Comparison of ENCODE assay signal across 10 cellular contexts in the genomic region with DNA sequence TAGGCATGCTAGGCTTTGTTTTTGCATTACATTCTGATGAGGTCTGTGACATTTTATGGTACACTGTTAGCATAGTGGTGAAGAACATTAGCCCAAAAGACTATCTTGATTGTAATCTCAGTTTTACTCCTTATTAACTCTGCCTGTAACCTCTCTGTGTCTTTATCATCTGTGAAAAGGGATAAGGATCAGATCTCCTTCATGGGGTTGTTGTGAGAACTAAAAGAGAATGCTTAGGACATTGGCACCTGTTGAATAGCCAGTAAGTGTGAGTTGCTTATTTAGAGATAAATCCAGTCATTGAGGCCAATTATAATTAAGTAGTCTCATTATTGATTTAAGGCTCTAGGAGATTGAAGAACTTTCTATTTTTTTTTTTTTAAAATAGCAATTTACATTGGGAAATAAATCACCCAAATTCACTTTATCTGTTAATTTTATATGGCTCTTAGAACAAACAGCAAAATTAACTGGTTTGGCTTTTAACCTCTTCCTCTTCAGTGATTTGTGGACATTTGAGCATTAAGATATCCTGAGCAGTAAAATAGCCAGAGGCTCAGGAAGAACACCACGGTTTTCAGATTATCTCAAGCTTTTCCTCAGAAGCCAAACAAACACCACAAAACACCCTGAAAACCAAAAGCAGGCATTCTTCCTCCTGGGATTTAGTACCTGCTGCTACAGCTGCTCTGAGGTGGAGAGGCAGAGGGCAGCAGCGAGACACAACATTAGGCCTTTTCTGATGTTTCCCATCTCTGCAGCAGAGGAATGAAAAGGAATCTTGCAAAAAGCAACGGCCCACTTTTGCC.
A peak's percentile ranks its signal among the peaks of the same experiment; 100 is the strongest.
DNase-seq lines count a peak whose midpoint lies in the region; ATAC-seq, FAIRE-seq and TF ChIP-seq lines count a peak whose summit lies in the region.
"Had no signal": no experiment of that assay in that cellular context is flagged by ENCODE, and none has a peak within 500 bp of the region (broad histone marks: within the 10 kb centered on the region; RNA-seq: fewer than 3 reads in every experiment).

No MANE protein-coding gene starts in this region.

- no peak overlapping the region for H3K23ac ChIP-seq in mesenchymal stem cell (ENCODE audit: low read length in 2 of 2)

- H2BK12ac ChIP-seq in mesenchymal stem cell (ENCODE audit: low read length in 2 of 2) = no peak overlapping the region

- H3K4me2 ChIP-seq in DND-41 (ENCODE audit: insufficient read depth, low read length) (no peak overlapping the region), mesenchymal stem cell (ENCODE audit: low read length, poor library complexity, severe bottlenecking) (no peak overlapping the region)

- H3K18ac ChIP-seq in mesenchymal stem cell (ENCODE audit: low read depth in 1 of 2, low read length in 2 of 2) = no peak overlapping the region

- TF ChIP-seq CTCF in DND-41 (IDR thresholded peaks at IDR 0.05; ENCODE audit: borderline replicate concordance, extremely low read depth, low read length, poor library complexity, severe bottlenecking) (peak; percentile 39), body of pancreas (IDR thresholded peaks at IDR 0.05) (peak in 6 of 7 experiments; percentile 13 to 45 (median 39))

- H4K20me1 ChIP-seq in DND-41 (ENCODE audit: insufficient read depth, low read length) = no peaks in the 10 kb centered on the region

- H2AFZ ChIP-seq in DND-41 (ENCODE audit: low read depth, low read length) (no peak overlapping the region), mesenchymal stem cell (ENCODE audit: low read depth, low read length) (no peak overlapping the region)

- no peaks in the 10 kb centered on the region for H3K36me3 ChIP-seq in DND-41 (ENCODE audit: insufficient read depth, low read length)
- no peaks in the 10 kb centered on the region for H3K36me3 ChIP-seq in body of pancreas (replicated peaks in 1 of 2; ENCODE audit: insufficient read depth in 1 of 2, low read depth in 2 of 2)
- H3K36me3 ChIP-seq in mesenchymal stem cell (ENCODE audit: control insufficient read depth in 1 of 2, insufficient read depth in 2 of 2, low read depth in 1 of 2, low read length in 2 of 2) = peaks cover 5 to 70% of the 10 kb centered on the region in 2 experiments
- H3K36me3 ChIP-seq: thoracic aorta had no signal

- ATAC-seq in DND-41 (ENCODE audit: insufficient read depth, low read depth) (no peak), body of pancreas (no peak), HG02678 (IDR thresholded peaks at IDR 0.05; ENCODE audit: unreplicated experiment) (no peak)
- ATAC-seq: K562 had no signal

- no peak overlapping the region for H3K14ac ChIP-seq in mesenchymal stem cell (ENCODE audit: low read length in 2 of 2)

- H3K4me3 ChIP-seq in DND-41 (ENCODE audit: low read depth in 1 of 2, low read length in 2 of 2) = no peak overlapping the region
- no peak overlapping the region for H3K4me3 ChIP-seq in body of pancreas
- H3K4me3 ChIP-seq in mesenchymal stem cell (ENCODE audit: insufficient read depth in 1 of 2, low read depth in 1 of 2, low read length in 2 of 2) = no peak overlapping the region
- H3K4me3 ChIP-seq: K562, thoracic aorta had no signal

- H3K4me1 ChIP-seq in DND-41 (ENCODE audit: insufficient read depth, low read length) = no peaks in the 10 kb centered on the region
- H3K4me1 ChIP-seq in body of pancreas = no peaks in the 10 kb centered on the region
- peaks cover 4% of the 10 kb centered on the region for H3K4me1 ChIP-seq in mesenchymal stem cell (ENCODE audit: control insufficient read depth, insufficient read depth, low read depth, low read length)

- TF ChIP-seq POLR2A in body of pancreas (IDR thresholded peaks at IDR 0.05) (no peak), H54 (IDR thresholded peaks at IDR 0.05; ENCODE audit: low read depth, low read length) (no peak)

- H3K79me2 ChIP-seq in DND-41 (ENCODE audit: insufficient read depth, low read length) = no peaks in the 10 kb centered on the region

- H4K91ac ChIP-seq in mesenchymal stem cell (ENCODE audit: low read length) = no peak overlapping the region

- no peak overlapping the region for H2BK120ac ChIP-seq in mesenchymal stem cell (ENCODE audit: low read depth, low read length)

- no peak overlapping the region for H3K4ac ChIP-seq in mesenchymal stem cell (ENCODE audit: low read depth in 1 of 2, low read length in 2 of 2)

- H2BK5ac ChIP-seq in mesenchymal stem cell (ENCODE audit: low read depth, low read length, poor library complexity, severe bottlenecking) = no peak overlapping the region

- no peak overlapping the region for H4K8ac ChIP-seq in mesenchymal stem cell (ENCODE audit: low read length)

- H3K27ac ChIP-seq in DND-41 (ENCODE audit: low read length) (no peak overlapping the region), body of pancreas (no peak overlapping the region), mesenchymal stem cell (ENCODE audit: low read length, poor library complexity, severe bottlenecking) (no peak overlapping the region)
- H3K27ac ChIP-seq: thoracic aorta had no signal

- FAIRE-seq in H54 (lab: Jason Lieb, UNC) = no peak
- FAIRE-seq: K562 had no signal

- H3K9me3 ChIP-seq in DND-41 (ENCODE audit: insufficient read depth, low read length, severe bottlenecking) = no peaks in the 10 kb centered on the region
- no peaks in the 10 kb centered on the region for H3K9me3 ChIP-seq in body of pancreas
- no peaks in the 10 kb centered on the region for H3K9me3 ChIP-seq in mesenchymal stem cell (ENCODE audit: control insufficient read depth, low read length)
- H3K9me3 ChIP-seq: thoracic aorta had no signal

- DNase-seq in DND-41 (no peak), HuH-7.5 (ENCODE audit: low spot score) (peak; percentile 14), body of pancreas (peak; percentile 30 to 50 (median 32)), mesenchymal stem cell (peak; percentile 24), NCI-H2196 (lab: John Stamatoyannopoulos, UW; ENCODE audit: unreplicated experiment) (no peak), globus pallidus (ENCODE audit: low spot score) (no peak), H54 (ENCODE audit: insufficient read length, low spot score) (no peak)

- 33 to 34% methylated on average over 3 of the region's 3 CpGs for WGBS in body of pancreas, 2 donors
- WGBS in mesenchymal stem cell = 54% methylated on average over 3 of the region's 3 CpGs

- intact Hi-C loops in body of pancreas (cut with DNase I) = no loop called here

- no peak overlapping the region for H2BK15ac ChIP-seq in mesenchymal stem cell (ENCODE audit: low read depth, poor library complexity, severe bottlenecking)

- no peak overlapping the region for H2AK5ac ChIP-seq in mesenchymal stem cell (ENCODE audit: low read length, severe bottlenecking)

- no peaks in the 10 kb centered on the region for H3K27me3 ChIP-seq in DND-41 (ENCODE audit: insufficient read depth, low read length, poor library complexity)
- no peaks in the 10 kb centered on the region for H3K27me3 ChIP-seq in body of pancreas
- H3K27me3 ChIP-seq in mesenchymal stem cell (ENCODE audit: control insufficient read depth in 1 of 2, insufficient read depth in 1 of 2, low read length in 2 of 2) = no peaks in the 10 kb centered on the region

- H3K79me1 ChIP-seq in mesenchymal stem cell (replicated peaks; ENCODE audit: low read length, poor library complexity, severe bottlenecking) = peaks cover 9% of the 10 kb centered on the region

- H3K9ac ChIP-seq in DND-41 (ENCODE audit: low read depth, low read length) = no peak overlapping the region
- no peak overlapping the region for H3K9ac ChIP-seq in mesenchymal stem cell (ENCODE audit: low read length)

Comparison
In these comparisons a context has a peak if more than half of its experiments do, and no peak if none do; other contexts are left out.
1. DNase-seq: peak in HuH-7.5 (single experiment), body of pancreas (4 of 4) and mesenchymal stem cell (single experiment); none in DND-41 (single experiment), NCI-H2196 (single experiment), globus pallidus (single experiment) and H54 (single experiment).